Comparison of ENCODE assay signal across 8 cellular contexts in genomic region chr3:42654331-42655201, GRCh38. TPM values are rescaled to one million over a fixed set of nuclear protein-coding genes. Genes with fewer than 3 reads are reported as not detected.
DNase-seq lines count a peak whose midpoint lies in the region; ATAC-seq and TF ChIP-seq lines count a peak whose summit lies in the region.

No MANE protein-coding gene starts in this region.

- intact Hi-C loops in dendritic cell treated with granulocyte-macrophage colony-stimulating factor and Interleukin-4, amounts not matched to agents 40 ng/mL and 50 ng/mL, for 4 days (cut with micrococcal nuclease), result loop anchor here (2.0 to 5.0 kb wide), 3 partner anchors 54 to 93 kb away; partner anchors contain the start of genes NKTR and SEC22C
- intact Hi-C loops in left colon (cut with DNase I, micrococcal nuclease), result no loop called here

- H3K4me3 Mint-ChIP-seq in dendritic cell treated with granulocyte-macrophage colony-stimulating factor and Interleukin-4, amounts not matched to agents 40 ng/mL and 50 ng/mL, for 4 days, result peak overlapping the region; percentile 89
- peak overlapping the region; percentile 27 for H3K4me3 Mint-ChIP-seq in stimulated activated memory B cell treated with anti-CD40 and anti-IgM and Interleukin-4, amounts not matched to agents 10 μg/mL and 1 μg/mL and 100 μg/mL, for 72 hours

- H3K27ac ChIP-seq in Peyer's patch, result peak overlapping the region; percentile 72 to 90 (median 80)

- peaks cover 5 to 43% (median 15%) of the 10 kb centered on the region in 4 donors for H3K4me1 ChIP-seq in Peyer's patch

- peak; percentile 64 for DNase-seq in ACHN
- DNase-seq in GM12864 (ENCODE audit: low read depth), result no peak
- peak in 1 of 3 donors; percentile 57 for DNase-seq in Peyer's patch
- DNase-seq in left colon, result peak in 1 of 2 donors; percentile 45
- DNase-seq in SHP77 (lab: John Stamatoyannopoulos, UW), result no peak
- DNase-seq in activated CD4-positive, alpha-beta T cell treated with anti-CD3 and anti-CD28 coated beads, Interleukin-2, amount 50 U/mL, for 1 hour, result no peak

- TF ChIP-seq CTCF in GM12864 (IDR thresholded peaks at IDR 0.05; ENCODE audit: low read depth, low read length, missing control alignments), result no peak
- no peak for TF ChIP-seq CTCF in Peyer's patch (IDR thresholded peaks at IDR 0.05)

- H3K4me1 Mint-ChIP-seq in dendritic cell treated with granulocyte-macrophage colony-stimulating factor and Interleukin-4, amounts not matched to agents 40 ng/mL and 50 ng/mL, for 4 days (ENCODE audit: low read depth), result peaks cover 86% of the 10 kb centered on the region
- H3K4me1 Mint-ChIP-seq in stimulated activated memory B cell treated with anti-CD40 and anti-IgM and Interleukin-4, amounts not matched to agents 10 μg/mL and 1 μg/mL and 100 μg/mL, for 72 hours, result peaks cover 23% of the 10 kb centered on the region

- in situ Hi-C loops in ACHN (cut with HindIII; ENCODE audit: low pct_ligation_motif_present, low pct_unique_long_range_greater_than_20kb, low sequenced_read_pairs), result no loop called here

- peak overlapping the region; percentile 33 for H3K4me3 ChIP-seq in GM12864 (ENCODE audit: low read depth, low read length)
- peak overlapping the region; percentile 64 to 84 (median 76) for H3K4me3 ChIP-seq in Peyer's patch

- no peaks in the 10 kb centered on the region for H3K27me3 ChIP-seq in Peyer's patch

- H3K36me3 Mint-ChIP-seq in dendritic cell treated with granulocyte-macrophage colony-stimulating factor and Interleukin-4, amounts not matched to agents 40 ng/mL and 50 ng/mL, for 4 days (ENCODE audit: low read depth), result peaks cover 61% of the 10 kb centered on the region
- H3K36me3 Mint-ChIP-seq in stimulated activated memory B cell treated with anti-CD40 and anti-IgM and Interleukin-4, amounts not matched to agents 10 μg/mL and 1 μg/mL and 100 μg/mL, for 72 hours, result peaks cover 2% of the 10 kb centered on the region

- H3K9me3 Mint-ChIP-seq in dendritic cell treated with granulocyte-macrophage colony-stimulating factor and Interleukin-4, amounts not matched to agents 40 ng/mL and 50 ng/mL, for 4 days, result no peaks in the 10 kb centered on the region
- H3K9me3 Mint-ChIP-seq in stimulated activated memory B cell treated with anti-CD40 and anti-IgM and Interleukin-4, amounts not matched to agents 10 μg/mL and 1 μg/mL and 100 μg/mL, for 72 hours, result no peaks in the 10 kb centered on the region

- TF ChIP-seq POLR2A in Peyer's patch (IDR thresholded peaks at IDR 0.05), result no peak

- peak; percentile 56 for ATAC-seq in left colon
- peak; percentile 19 for ATAC-seq in stimulated activated memory B cell treated with anti-CD40 and anti-IgM and Interleukin-4, amounts not matched to agents 10 μg/mL and 1 μg/mL and 100 μg/mL, for 72 hours

- H3K27me3 Mint-ChIP-seq in dendritic cell treated with granulocyte-macrophage colony-stimulating factor and Interleukin-4, amounts not matched to agents 40 ng/mL and 50 ng/mL, for 4 days, result no peaks in the 10 kb centered on the region
- H3K27me3 Mint-ChIP-seq in stimulated activated memory B cell treated with anti-CD40 and anti-IgM and Interleukin-4, amounts not matched to agents 10 μg/mL and 1 μg/mL and 100 μg/mL, for 72 hours, result peaks cover 18% of the 10 kb centered on the region

- no peaks in the 10 kb centered on the region for H3K36me3 ChIP-seq in Peyer's patch

- peak overlapping the region; percentile 90 for H3K27ac Mint-ChIP-seq in dendritic cell treated with granulocyte-macrophage colony-stimulating factor and Interleukin-4, amounts not matched to agents 40 ng/mL and 50 ng/mL, for 4 days
- no peak overlapping the region for H3K27ac Mint-ChIP-seq in stimulated activated memory B cell treated with anti-CD40 and anti-IgM and Interleukin-4, amounts not matched to agents 10 μg/mL and 1 μg/mL and 100 μg/mL, for 72 hours

- no peaks in the 10 kb centered on the region for H3K9me3 ChIP-seq in Peyer's patch

RNA-seq across cellular contexts. Expression of gene ZBTB47, which starts 1.1 kb away (rescaled TPM):
- 10 to 100 TPM in 3 of 4 donors, 1 to 10 TPM in 1; 5.3 to 30.5 (median 14.7) TPM for total RNA-seq in Peyer's patch
- 10 to 100 TPM in 1 of 2 donors, 1 to 10 TPM in 1; 5.7 to 11.8 TPM for total RNA-seq in left colon

RNA-seq across cellular contexts. Expression of gene KLHL40, which starts 30.8 kb away (rescaled TPM):
- total RNA-seq in Peyer's patch (not detected), left colon (not detected)

RNA-seq across cellular contexts. Expression of gene HHATL, which starts 48.0 kb away (rescaled TPM):
- total RNA-seq in Peyer's patch (1 to 10 TPM in 1 of 4 donors, not detected in 3; 3.4 TPM), left colon (under 1 TPM in 1 of 2 donors, not detected in 1; 0.28 TPM)

RNA-seq across cellular contexts. Expression of gene NKTR, which starts 54.1 kb away (rescaled TPM):
- total RNA-seq in Peyer's patch (100 to 1,000 TPM; 118 to 386 (median 187) TPM), left colon (10 to 100 TPM; 54.1 to 63.9 TPM)
